In genomic region chr1:119327066-119327435, GRCh38 we compare ENCODE assay signal across 10 cellular contexts. TPM values are rescaled to one million over a fixed set of nuclear protein-coding genes. Genes with fewer than 3 reads are reported as not detected.
DNase-seq lines count a peak whose midpoint lies in the region; ATAC-seq and TF ChIP-seq lines count a peak whose summit lies in the region.
"Had no signal": no experiment of that assay in that cellular context is flagged by ENCODE, and none has a peak within 500 bp of the region (broad histone marks: within the 10 kb centered on the region; RNA-seq: fewer than 3 reads in every experiment).

No MANE protein-coding gene starts in this region.

- CTCF ChIA-PET in CD4-positive, alpha-beta T cell (lab: Charles Lee), result no interaction called here

- peak in 2 of 10 experiments; percentile 2 to 8 for DNase-seq in CD4-positive, alpha-beta T cell
- peak; percentile 43 for DNase-seq in NCI-H345 treated with DMSO at 0.1 percent for 48 hours (lab: John Stamatoyannopoulos, UW; ENCODE audit: unreplicated experiment)
- DNase-seq in epithelial cell of esophagus (ENCODE audit: low read depth), result peak; percentile 7
- DNase-seq in GM10266 (ENCODE audit: extremely low spot score), result no peak
- DNase-seq in OCI-M2 (lab: John Stamatoyannopoulos, UW; ENCODE audit: unreplicated experiment), result no peak
- DNase-seq in kidney glomerular epithelial cell (lab: John Stamatoyannopoulos, UW), result no peak

- H3K4me1 Mint-ChIP-seq in CD4-positive, alpha-beta T cell (ENCODE audit: low read depth), result peaks cover 20% of the 10 kb centered on the region

- H3K4me1 ChIP-seq in neuron (ENCODE audit: insufficient read depth, low read length), result peaks cover 22% of the 10 kb centered on the region

- H3K9me3 Mint-ChIP-seq in CD4-positive, alpha-beta T cell, result no peaks in the 10 kb centered on the region

- H3K27ac Mint-ChIP-seq in CD4-positive, alpha-beta T cell, result no peak overlapping the region

- POLR2A ChIA-PET in CD4-positive, alpha-beta T cell (lab: Charles Lee), result no interaction called here

- H3K36me3 Mint-ChIP-seq in CD4-positive, alpha-beta T cell (ENCODE audit: low read depth), result no peaks in the 10 kb centered on the region

- H3K9me3 ChIP-seq in CD4-positive, alpha-beta T cell (ENCODE audit: control insufficient read depth, low read length), result no peaks in the 10 kb centered on the region
- H3K9me3 ChIP-seq in neuron (ENCODE audit: low read length), result no peaks in the 10 kb centered on the region

- peak overlapping the region; percentile 89 for H3K4me3 Mint-ChIP-seq in CD4-positive, alpha-beta T cell

- ATAC-seq in CD4-positive, alpha-beta T cell (ENCODE audit: poor library complexity), result no peak
- ATAC-seq in HG03520 (IDR thresholded peaks at IDR 0.05; ENCODE audit: unreplicated experiment), result no peak

- no peak overlapping the region for H3K27ac ChIP-seq in CD4-positive, alpha-beta T cell (ENCODE audit: low read depth, low read length)
- H3K27ac ChIP-seq: SK-N-MC had no signal

- H3K27me3 Mint-ChIP-seq in CD4-positive, alpha-beta T cell, result peaks cover 37% of the 10 kb centered on the region

- peak overlapping the region; percentile 10 for H3K4me3 ChIP-seq in epithelial cell of esophagus (ENCODE audit: low read length)
- peak overlapping the region; percentile 52 for H3K4me3 ChIP-seq in neuron (ENCODE audit: low read length)
- H3K4me3 ChIP-seq: SK-N-MC had no signal

- no peak for TF ChIP-seq CTCF in CD4-positive, alpha-beta T cell (IDR thresholded peaks at IDR 0.05)
- TF ChIP-seq CTCF in epithelial cell of esophagus (IDR thresholded peaks at IDR 0.05; ENCODE audit: insufficient read depth, low read depth, low read length, missing control alignments), result no peak
- no peak for TF ChIP-seq CTCF in GM10266 (IDR thresholded peaks at IDR 0.05; ENCODE audit: control insufficient read depth, insufficient read depth, low read depth, missing control alignments)

- H3K36me3 ChIP-seq in neuron (ENCODE audit: insufficient read depth, low read length), result no peaks in the 10 kb centered on the region

- peak overlapping the region; percentile 93 for H2AFZ ChIP-seq in neuron (ENCODE audit: low read depth, low read length)

- intact Hi-C loops in CD4-positive, alpha-beta T cell (cut with DNase I, micrococcal nuclease), result no loop called here

- H3K27me3 ChIP-seq in CD4-positive, alpha-beta T cell (ENCODE audit: control insufficient read depth, insufficient read depth, low read length), result no peaks in the 10 kb centered on the region
- H3K27me3 ChIP-seq in neuron (ENCODE audit: insufficient read depth, low read length), result no peaks in the 10 kb centered on the region

RNA-seq across cellular contexts. Expression of gene HAO2, which starts 41.5 kb away (rescaled TPM):
- total RNA-seq in CD4-positive, alpha-beta T cell, result not detected
- total RNA-seq: mononuclear cell had no signal

Comparison
In these comparisons a context has a peak if more than half of its experiments do, and no peak if none do; other contexts are left out.
1. DNase-seq: peak in NCI-H345 treated with DMSO at 0.1 percent for 48 hours (single experiment) and epithelial cell of esophagus (single experiment); none in GM10266 (single experiment), OCI-M2 (single experiment) and kidney glomerular epithelial cell (single experiment).